Comparison of ENCODE assay signal across 1 cellular context in the genomic region with DNA sequence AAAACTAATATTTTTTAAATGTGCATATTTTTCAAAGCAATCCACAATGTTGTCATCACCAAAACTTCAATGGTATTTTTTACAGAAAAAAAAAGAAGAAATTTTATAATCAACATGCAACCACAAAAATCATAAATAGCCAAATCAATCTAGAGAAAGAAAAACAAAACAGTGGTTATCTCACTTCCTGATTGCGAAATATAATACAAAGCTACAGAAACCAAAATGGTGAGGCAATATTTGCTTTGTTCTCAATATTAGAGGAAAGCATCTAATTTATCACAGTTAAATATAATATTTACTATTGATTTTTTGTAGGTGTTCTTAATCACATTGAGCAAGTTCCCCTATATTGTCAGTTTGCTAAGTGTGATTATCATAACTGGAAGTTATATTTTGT.
TF ChIP-seq lines count a peak whose summit lies in the region.

No MANE protein-coding gene starts in this region.

TF ChIP-seq in H1, 55 proteins besides CTCF, POLR2A, EP300 and RAD21:
- TF ChIP-seq CEBPB (IDR thresholded peaks at IDR 0.05; ENCODE audit: low read depth, low read length) (peak; percentile 60; the same call in 1 of the 2 replicates), SRF (IDR thresholded peaks at IDR 0.05; ENCODE audit: low read depth, low read length) (no peak)
